In the genomic region with DNA sequence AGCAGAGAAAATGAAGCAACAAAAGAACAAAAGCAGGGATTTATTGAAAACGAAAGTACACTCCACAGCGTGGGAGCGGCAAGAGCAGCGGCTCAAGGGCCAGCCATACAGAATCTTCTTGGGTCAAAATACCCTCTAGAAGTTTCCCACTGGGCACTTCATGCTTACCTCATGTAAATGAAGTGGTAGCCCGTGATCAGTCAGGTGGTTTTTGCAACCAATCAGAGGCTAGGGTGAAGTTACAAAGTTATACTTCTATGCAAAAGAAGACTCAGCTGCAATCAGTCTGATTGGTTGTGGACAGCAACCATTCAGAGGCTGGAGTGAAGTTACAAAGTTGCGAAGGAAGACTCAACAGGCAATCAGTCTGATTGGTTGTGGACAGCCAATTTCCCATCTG, we compare ENCODE assay signal across 8 cellular contexts. TPM values are rescaled to one million over a fixed set of nuclear protein-coding genes. Genes with fewer than 3 reads are reported as not detected.
DNase-seq lines count a peak whose midpoint lies in the region; ATAC-seq and TF ChIP-seq lines count a peak whose summit lies in the region.

No MANE protein-coding gene starts in this region.

- peak overlapping the region; percentile 61 for H3K4me3 Mint-ChIP-seq in activated CD8-positive, alpha-beta memory T cell treated with anti-CD3 and anti-CD28 coated beads, Interleukin-2, amount 10 ng/mL, durations not matched to agents 7 days and 5 days
- peak overlapping the region; percentile 60 for H3K4me3 Mint-ChIP-seq in stimulated activated naive CD8-positive, alpha-beta T cell treated with anti-CD3 and anti-CD28 coated beads, Interleukin-15, Interleukin-2, amounts not matched to agents 100 ng/mL and 50 ng/mL, for 24 hours

- H3K27ac ChIP-seq in body of pancreas: peak overlapping the region in 2 of 4 donors; percentile 16 to 34

- no peaks in the 10 kb centered on the region for H3K9me3 Mint-ChIP-seq in activated CD8-positive, alpha-beta memory T cell treated with anti-CD3 and anti-CD28 coated beads, Interleukin-2, amount 10 ng/mL, durations not matched to agents 7 days and 5 days (ENCODE audit: low read depth)
- no peaks in the 10 kb centered on the region for H3K9me3 Mint-ChIP-seq in stimulated activated naive CD8-positive, alpha-beta T cell treated with anti-CD3 and anti-CD28 coated beads, Interleukin-15, Interleukin-2, amounts not matched to agents 100 ng/mL and 50 ng/mL, for 24 hours

- intact Hi-C loops in body of pancreas (cut with DNase I): loop anchor here (10.0 kb wide), 1 partner anchor 168 kb away; no protein-coding TSS in a partner anchor

- H3K27ac Mint-ChIP-seq in activated CD8-positive, alpha-beta memory T cell treated with anti-CD3 and anti-CD28 coated beads, Interleukin-2, amount 10 ng/mL, durations not matched to agents 7 days and 5 days: no peak overlapping the region
- H3K27ac Mint-ChIP-seq in stimulated activated naive CD8-positive, alpha-beta T cell treated with anti-CD3 and anti-CD28 coated beads, Interleukin-15, Interleukin-2, amounts not matched to agents 100 ng/mL and 50 ng/mL, for 24 hours: no peak overlapping the region

- 33 to 44% methylated on average over 6 of the region's 6 CpGs for WGBS in body of pancreas, 2 donors

- TF ChIP-seq POLR2A in body of pancreas (IDR thresholded peaks at IDR 0.05): no peak

- H3K27me3 Mint-ChIP-seq in activated CD8-positive, alpha-beta memory T cell treated with anti-CD3 and anti-CD28 coated beads, Interleukin-2, amount 10 ng/mL, durations not matched to agents 7 days and 5 days: peaks cover 5% of the 10 kb centered on the region
- H3K27me3 Mint-ChIP-seq in stimulated activated naive CD8-positive, alpha-beta T cell treated with anti-CD3 and anti-CD28 coated beads, Interleukin-15, Interleukin-2, amounts not matched to agents 100 ng/mL and 50 ng/mL, for 24 hours: no peaks in the 10 kb centered on the region

- no peaks in the 10 kb centered on the region for H3K36me3 Mint-ChIP-seq in activated CD8-positive, alpha-beta memory T cell treated with anti-CD3 and anti-CD28 coated beads, Interleukin-2, amount 10 ng/mL, durations not matched to agents 7 days and 5 days
- no peaks in the 10 kb centered on the region for H3K36me3 Mint-ChIP-seq in stimulated activated naive CD8-positive, alpha-beta T cell treated with anti-CD3 and anti-CD28 coated beads, Interleukin-15, Interleukin-2, amounts not matched to agents 100 ng/mL and 50 ng/mL, for 24 hours (ENCODE audit: low read depth)

- H3K4me1 ChIP-seq in body of pancreas: peaks cover 5% of the 10 kb centered on the region

- no peaks in the 10 kb centered on the region for H3K27me3 ChIP-seq in body of pancreas

- in situ Hi-C loops in GM13976 (cut with MboI; ENCODE audit: low sequenced_read_pairs, unreplicated experiment): loop anchor here (10.0 kb wide), 2 partner anchors 102 to 302 kb away; no protein-coding TSS in a partner anchor

- TF ChIP-seq CTCF in body of pancreas (IDR thresholded peaks at IDR 0.05) (no peak), GM13976 (IDR thresholded peaks at IDR 0.05; ENCODE audit: borderline replicate concordance, control extremely low read depth, extremely low read depth, insufficient read depth, missing control alignments) (no peak)

- peak; percentile 51 for DNase-seq in activated CD8-positive, alpha-beta memory T cell treated with anti-CD3 and anti-CD28 coated beads, Interleukin-2, amount 10 ng/mL, durations not matched to agents 7 days and 5 days
- no peak for DNase-seq in activated CD8-positive, alpha-beta memory T cell treated with anti-CD3 and anti-CD28 coated beads for 24 hours
- DNase-seq in NOMO-1 treated with DMSO at 0.1 percent for 48 hours (lab: John Stamatoyannopoulos, UW; ENCODE audit: unreplicated experiment): peak; percentile 93
- peak; percentile 27 to 68 (median 52) for DNase-seq in body of pancreas
- DNase-seq in kidney tubule cell (ENCODE audit: low spot score): peak; percentile 50
- DNase-seq in GM13976 (ENCODE audit: low spot score): no peak
- no peak for DNase-seq in epidermal melanocyte (ENCODE audit: insufficient read length, low spot score)

- H3K36me3 ChIP-seq in body of pancreas (replicated peaks in 1 of 2; ENCODE audit: insufficient read depth in 1 of 2, low read depth in 2 of 2): no peaks in the 10 kb centered on the region

- peak; percentile 76 for ATAC-seq in activated CD8-positive, alpha-beta memory T cell treated with anti-CD3 and anti-CD28 coated beads, Interleukin-2, amount 10 ng/mL, durations not matched to agents 7 days and 5 days
- peak; percentile 80 for ATAC-seq in body of pancreas

- H3K4me3 ChIP-seq in body of pancreas: no peak overlapping the region

- H3K9me3 ChIP-seq in body of pancreas: no peaks in the 10 kb centered on the region

- CTCF ChIA-PET in activated CD8-positive, alpha-beta memory T cell treated with anti-CD3 and anti-CD28 coated beads, Interleukin-2, amount 10 ng/mL, durations not matched to agents 7 days and 5 days (lab: Charles Lee): no interaction called here

- H3K4me1 Mint-ChIP-seq in activated CD8-positive, alpha-beta memory T cell treated with anti-CD3 and anti-CD28 coated beads, Interleukin-2, amount 10 ng/mL, durations not matched to agents 7 days and 5 days: peaks cover 7% of the 10 kb centered on the region
- H3K4me1 Mint-ChIP-seq in stimulated activated naive CD8-positive, alpha-beta T cell treated with anti-CD3 and anti-CD28 coated beads, Interleukin-15, Interleukin-2, amounts not matched to agents 100 ng/mL and 50 ng/mL, for 24 hours (ENCODE audit: low read depth): peaks cover 8% of the 10 kb centered on the region

RNA-seq across cellular contexts. Expression of a gene that starts 37.8 kb away (rescaled TPM):
- not detected for total RNA-seq in activated CD8-positive, alpha-beta memory T cell treated with anti-CD3 and anti-CD28 coated beads, Interleukin-2, amount 10 ng/mL, durations not matched to agents 7 days and 5 days
- total RNA-seq in body of pancreas: not detected

RNA-seq across cellular contexts. Expression of a gene that starts 43.2 kb away (rescaled TPM):
- total RNA-seq in activated CD8-positive, alpha-beta memory T cell treated with anti-CD3 and anti-CD28 coated beads, Interleukin-2, amount 10 ng/mL, durations not matched to agents 7 days and 5 days: 10 to 100 TPM; 17.6 to 17.8 TPM
- 10 to 100 TPM; 10.1 to 13.2 TPM for total RNA-seq in body of pancreas

Comparison
In these comparisons a context has a peak if more than half of its experiments do, and no peak if none do; other contexts are left out.
1. DNase-seq: peak in activated CD8-positive, alpha-beta memory T cell treated with anti-CD3 and anti-CD28 coated beads, Interleukin-2, amount 10 ng/mL, durations not matched to agents 7 days and 5 days (single experiment), NOMO-1 treated with DMSO at 0.1 percent for 48 hours (single experiment), body of pancreas (4 of 4) and kidney tubule cell (single experiment); none in activated CD8-positive, alpha-beta memory T cell treated with anti-CD3 and anti-CD28 coated beads for 24 hours (single experiment), GM13976 (single experiment) and epidermal melanocyte (single experiment).